ENCODE assay signal across 23 cellular contexts in genomic region chr4:141849367-141849766, GRCh38.
DNase-seq lines count a peak whose midpoint lies in the region; ATAC-seq, FAIRE-seq and TF ChIP-seq lines count a peak whose summit lies in the region.
"Had no signal": no experiment of that assay in that cellular context is flagged by ENCODE, and none has a peak within 500 bp of the region (broad histone marks: within the 10 kb centered on the region; RNA-seq: fewer than 3 reads in every experiment).

No MANE protein-coding gene starts in this region.

- DNase-seq in HepG2 (ENCODE audit: low spot score) (no peak), chondrocyte (ENCODE audit: low spot score) (no peak), left lobe of liver (ENCODE audit: low spot score) (no peak), omental fat pad (ENCODE audit: low spot score) (no peak), mucosa of descending colon (no peak), lower lobe of right lung (no peak)
- DNase-seq in stimulated activated CD4-positive, alpha-beta T cell treated with anti-CD3 and anti-CD28 coated beads, Interleukin-12 subunit alpha, Interleukin-12 subunit beta, amount 100 ng/mL, for 4 hours = no peak
- DNase-seq: 8988T; AML-193; Caco-2; Calu3; CD4-positive, alpha-beta T cell; CD8-positive, alpha-beta T cell; DMS79 treated with DMSO at 0.1 percent for 48 hours; GF-D8 had no signal

- no peak overlapping the region for H3K4me3 Mint-ChIP-seq in chondrocyte (ENCODE audit: unreplicated experiment)
- H3K4me3 Mint-ChIP-seq: B cell; CD4-positive, alpha-beta T cell; CD8-positive, alpha-beta T cell had no signal

- peak overlapping the region; percentile 64 to 67 for H3K27ac ChIP-seq in liver (ENCODE audit: low read depth in 1 of 2, low read length in 2 of 2)
- no peak overlapping the region for H3K27ac ChIP-seq in HepG2 (ENCODE audit: extremely low read length, insufficient read depth, low read length)
- no peak overlapping the region for H3K27ac ChIP-seq in lower lobe of right lung
- H3K27ac ChIP-seq: BLaER1 treated with 17β-estradiol and CSF1 and Interleukin-3, amounts not matched to agents 10 nM and 100 nM; C4-2B had no signal

- no TSS peak for BruUV-seq in HepG2 (replicated peaks; lab: Mats Ljungman, UMichigan)

- H3K9ac ChIP-seq in liver (ENCODE audit: low read depth in 1 of 2, low read length in 2 of 2) (peak overlapping the region in 1 of 2 donors; percentile 58), HepG2 (ENCODE audit: insufficient read depth, low read depth, low read length) (no peak overlapping the region)
- H3K9ac ChIP-seq: BLaER1 treated with 17β-estradiol and CSF1 and Interleukin-3, amounts not matched to agents 10 nM and 100 nM had no signal

- H3K4me2 ChIP-seq in HepG2 (ENCODE audit: low read depth, low read length) = no peak overlapping the region
- H3K4me2 ChIP-seq: BLaER1 treated with 17β-estradiol and CSF1 and Interleukin-3, amounts not matched to agents 10 nM and 100 nM had no signal

- no peak overlapping the region for H2AFZ ChIP-seq in HepG2 (ENCODE audit: low read length)

- CTCF ChIA-PET in HepG2 (lab: Yijun Ruan, JAX; ENCODE audit: low intra/inter-chr PET ratio, low total read pairs) = no interaction called here

- H3K36me3 Mint-ChIP-seq in chondrocyte (ENCODE audit: low read depth) = no peaks in the 10 kb centered on the region
- H3K36me3 Mint-ChIP-seq: CD8-positive, alpha-beta T cell had no signal

- peaks cover 10% of the 10 kb centered on the region for H3K4me1 Mint-ChIP-seq in chondrocyte (ENCODE audit: low read depth)
- H3K4me1 Mint-ChIP-seq: B cell had no signal

- FAIRE-seq in HepG2 (lab: Jason Lieb, UNC) = no peak
- FAIRE-seq: A204.1, D721Med, G401.6, GM12891 had no signal

- H3K9me3 ChIP-seq in liver (ENCODE audit: control insufficient read depth in 4 of 4, low read length in 3 of 4) (no peaks in the 10 kb centered on the region), HepG2 (ENCODE audit: low read length) (peaks cover 9% of the 10 kb centered on the region; the same call in 1 of the 2 replicates), mucosa of descending colon (no peaks in the 10 kb centered on the region), lower lobe of right lung (no peaks in the 10 kb centered on the region)
- H3K9me3 ChIP-seq: BLaER1 treated with 17β-estradiol and CSF1 and Interleukin-3, amounts not matched to agents 10 nM and 100 nM; Caco-2 had no signal

- H3K9me3 Mint-ChIP-seq in chondrocyte (ENCODE audit: low read depth) = no peaks in the 10 kb centered on the region
- H3K9me3 Mint-ChIP-seq: CD4-positive, alpha-beta T cell; CD8-positive, alpha-beta T cell had no signal

- TF ChIP-seq POLR2A in HepG2 (IDR thresholded peaks at IDR 0.05; ENCODE audit: insufficient read depth in 1 of 2, low read depth in 2 of 2, low read length in 2 of 2) = no peak

- H4K20me1 ChIP-seq in HepG2 (ENCODE audit: insufficient read depth, low read length) = no peaks in the 10 kb centered on the region
- H4K20me1 ChIP-seq: BLaER1 treated with 17β-estradiol and CSF1 and Interleukin-3, amounts not matched to agents 10 nM and 100 nM had no signal

- peak overlapping the region; percentile 41 for H3K27ac Mint-ChIP-seq in chondrocyte (ENCODE audit: unreplicated experiment)
- H3K27ac Mint-ChIP-seq: B cell; CD4-positive, alpha-beta T cell; CD8-positive, alpha-beta T cell had no signal

- H3K27me3 ChIP-seq in liver (ENCODE audit: control insufficient read depth in 4 of 4, insufficient read depth in 4 of 4, low read length in 3 of 4) (no peaks in the 10 kb centered on the region), HepG2 (ENCODE audit: control insufficient read depth in 1 of 2, insufficient read depth in 2 of 2, low read length in 2 of 2) (no peaks in the 10 kb centered on the region), lower lobe of right lung (ENCODE audit: low read depth) (no peaks in the 10 kb centered on the region)
- H3K27me3 ChIP-seq: BLaER1 treated with 17β-estradiol and CSF1 and Interleukin-3, amounts not matched to agents 10 nM and 100 nM had no signal

- ATAC-seq in HepG2 = no peak
- peak; percentile 48 for ATAC-seq in left lobe of liver
- ATAC-seq in omental fat pad (ENCODE audit: low FRiP score) = peak; percentile 29
- ATAC-seq in mucosa of descending colon = no peak
- no peak for ATAC-seq in lower lobe of right lung
- ATAC-seq: CD8-positive, alpha-beta T cell had no signal

- no peaks in the 10 kb centered on the region for H3K79me2 ChIP-seq in HepG2 (ENCODE audit: insufficient read depth, low read length)

- TF ChIP-seq EP300 in HepG2 (IDR thresholded peaks at IDR 0.05; ENCODE audit: low read depth in 2 of 2, low read length in 2 of 2) (no peak), HepG2 (CRISPR knock-in tag; IDR thresholded peaks at IDR 0.05; ENCODE audit: borderline replicate concordance) (no peak)

- intact Hi-C loops in HepG2 (cut with micrococcal nuclease; ENCODE audit: unreplicated experiment) = no loop called here
- intact Hi-C loops in mucosa of descending colon (cut with DNase I, micrococcal nuclease) = no loop called here
- intact Hi-C loops in lower lobe of right lung (cut with DNase I) = no loop called here

- H3K36me3 ChIP-seq in liver (ENCODE audit: control insufficient read depth in 4 of 4, insufficient read depth in 3 of 4, low read depth in 1 of 4, low read length in 3 of 4) = no peaks in the 10 kb centered on the region
- H3K36me3 ChIP-seq in HepG2 (replicated peaks in 1 of 2; ENCODE audit: control insufficient read depth in 1 of 2, insufficient read depth in 2 of 2, low read length in 2 of 2) = no peaks in the 10 kb centered on the region
- H3K36me3 ChIP-seq in mucosa of descending colon (ENCODE audit: low read depth) = no peaks in the 10 kb centered on the region
- no peaks in the 10 kb centered on the region for H3K36me3 ChIP-seq in lower lobe of right lung
- H3K36me3 ChIP-seq: BLaER1 treated with 17β-estradiol and CSF1 and Interleukin-3, amounts not matched to agents 10 nM and 100 nM had no signal

- TF ChIP-seq CTCF in liver (IDR thresholded peaks at IDR 0.05; ENCODE audit: low read depth, low read length, missing input control) (no peak), HepG2 (CRISPR knock-in tag; IDR thresholded peaks at IDR 0.05) (no peak), chondrocyte (IDR thresholded peaks at IDR 0.05) (no peak), omental fat pad (IDR thresholded peaks at IDR 0.05) (no peak), mucosa of descending colon (IDR thresholded peaks at IDR 0.05) (no peak), lower lobe of right lung (IDR thresholded peaks at IDR 0.05) (no peak)

- H3K4me3 ChIP-seq in liver (ENCODE audit: low read depth in 1 of 3, low read length in 3 of 3) = no peak overlapping the region
- H3K4me3 ChIP-seq in HepG2 (replicated peaks in 1 of 3; ENCODE audit: insufficient read depth in 1 of 3, low read depth in 2 of 3, low read length in 3 of 3) = no peak overlapping the region
- no peak overlapping the region for H3K4me3 ChIP-seq in mucosa of descending colon
- no peak overlapping the region for H3K4me3 ChIP-seq in lower lobe of right lung
- H3K4me3 ChIP-seq: BLaER1 treated with 17β-estradiol and CSF1 and Interleukin-3, amounts not matched to agents 10 nM and 100 nM had no signal

- WGBS in liver = 27% methylated on average over 1 of the region's 1 CpG
- WGBS in HepG2 (ENCODE audit: low lambda C conversion rate) = 0% methylated on average over 1 of the region's 1 CpG

- H3K27me3 Mint-ChIP-seq in chondrocyte (ENCODE audit: low read depth) = peaks cover 18% of the 10 kb centered on the region
- H3K27me3 Mint-ChIP-seq: B cell had no signal

- in situ Hi-C loops in HepG2 (cut with HindIII; ENCODE audit: extremely low pct_ligation_motif_present, low pct_unique_long_range_greater_than_20kb) = no loop called here

- TF ChIP-seq RAD21 in liver (IDR thresholded peaks at IDR 0.05) (no peak), HepG2 (CRISPR knock-in tag; IDR thresholded peaks at IDR 0.05) (no peak)

- POLR2A ChIA-PET in HepG2 (lab: Yijun Ruan, JAX) = no interaction called here

- H3K4me1 ChIP-seq in liver (ENCODE audit: control insufficient read depth in 4 of 4, insufficient read depth in 4 of 4, low read length in 3 of 4) (peaks cover 5 to 25% (median 15%) of the 10 kb centered on the region in 4 donors), HepG2 (ENCODE audit: insufficient read depth, low read length) (no peaks in the 10 kb centered on the region), mucosa of descending colon (ENCODE audit: low read depth) (no peaks in the 10 kb centered on the region), lower lobe of right lung (no peaks in the 10 kb centered on the region)
- H3K4me1 ChIP-seq: BLaER1 treated with 17β-estradiol and CSF1 and Interleukin-3, amounts not matched to agents 10 nM and 100 nM; Caco-2 had no signal

TF ChIP-seq in liver, 16 proteins besides CTCF, POLR2A, EP300 and RAD21:
- TF ChIP-seq EGR1 (IDR thresholded peaks at IDR 0.05; ENCODE audit: low read depth in 2 of 2) (peak in 1 of 2 donors; percentile 10), NR2F2 (IDR thresholded peaks at IDR 0.05) (no peak)

TF ChIP-seq in HepG2, 621 proteins besides CTCF, POLR2A, EP300 and RAD21 (continues in another document):
- TF ChIP-seq ZNF101 (CRISPR knock-in tag; IDR thresholded peaks at IDR 0.05; ENCODE audit: borderline replicate concordance, low read depth) (no peak), ZNF503 (CRISPR knock-in tag; IDR thresholded peaks at IDR 0.05) (no peak), ATF3 (CRISPR knock-in tag; IDR thresholded peaks at IDR 0.05) (no peak)
- TF ChIP-seq, protein P1, sequence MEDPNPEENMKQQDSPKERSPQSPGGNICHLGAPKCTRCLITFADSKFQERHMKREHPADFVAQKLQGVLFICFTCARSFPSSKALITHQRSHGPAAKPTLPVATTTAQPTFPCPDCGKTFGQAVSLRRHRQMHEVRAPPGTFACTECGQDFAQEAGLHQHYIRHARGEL (CRISPR knock-in tag; IDR thresholded peaks at IDR 0.05) = no peak

Comparison
In these comparisons a context has a peak if more than half of its experiments do, and no peak if none do; other contexts are left out.
1. H3K27ac ChIP-seq: peak in liver (2 of 2); none in HepG2 (single experiment) and lower lobe of right lung (single experiment).
2. ATAC-seq: peak in left lobe of liver (single experiment) and omental fat pad (single experiment); none in HepG2 (single experiment), mucosa of descending colon (single experiment) and lower lobe of right lung (0 of 2).